9 cellular contexts compared by ENCODE assay signal in genomic region chr3:123961508-123961856, GRCh38. TPM values are rescaled to one million over a fixed set of nuclear protein-coding genes. Genes with fewer than 3 reads are reported as not detected.
DNase-seq lines count a peak whose midpoint lies in the region; ATAC-seq, FAIRE-seq and TF ChIP-seq lines count a peak whose summit lies in the region.
"Had no signal": no experiment of that assay in that cellular context is flagged by ENCODE, and none has a peak within 500 bp of the region (broad histone marks: within the 10 kb centered on the region; RNA-seq: fewer than 3 reads in every experiment).

No MANE protein-coding gene starts in this region.

- no peak for TF ChIP-seq POLR2A in stomach (IDR thresholded peaks at IDR 0.05)

- no peak for DNase-seq in activated T-helper 2 cell treated with anti-CD3 and anti-CD28 coated beads, Interferon-gamma antibody, Interleukin-2, Interleukin-4, amounts not matched to agents 10 μg/mL and 5 μg/mL and 100 μg/mL, durations not matched to agents 14 hours and 24 hours and 36 hours (ENCODE audit: low spot score)
- DNase-seq in keratinocyte (ENCODE audit: low read depth, low spot score) (no peak), stomach (no peak), amygdala (lab: John Stamatoyannopoulos, UW) (no peak), NCI-H187 treated with DMSO at 0.1 percent for 48 hours (lab: John Stamatoyannopoulos, UW) (no peak), glomerular visceral epithelial cell (ENCODE audit: extremely low spot score) (no peak)

- no peaks in the 10 kb centered on the region for H3K9me3 ChIP-seq in keratinocyte (ENCODE audit: control insufficient read depth, low read depth, low read length)
- no peaks in the 10 kb centered on the region for H3K9me3 ChIP-seq in stomach

- ATAC-seq in HG03354 (IDR thresholded peaks at IDR 0.05; ENCODE audit: poor library complexity, severe bottlenecking, unreplicated experiment) (peak; percentile 2), HG03025 (IDR thresholded peaks at IDR 0.05; ENCODE audit: low FRiP score, unreplicated experiment) (no peak)

- intact Hi-C loops in activated T-helper 2 cell treated with anti-CD3 and anti-CD28 coated beads, Interferon-gamma antibody, Interleukin-2, Interleukin-4, amounts not matched to agents 10 μg/mL and 5 μg/mL and 100 μg/mL, durations not matched to agents 14 hours and 24 hours and 36 hours (cut with micrococcal nuclease) = loop anchor here (5.0 kb wide), 1 partner anchor 79 kb away; the partner anchor contains the start of gene MYLK
- intact Hi-C loops in stomach (cut with DNase I; ENCODE audit: low total_unique reads) = no loop called here

- H3K79me2 ChIP-seq in keratinocyte (ENCODE audit: control insufficient read depth, insufficient read depth, low read length) = peaks cover 4% of the 10 kb centered on the region

- peaks cover 28% of the 10 kb centered on the region for H3K4me1 Mint-ChIP-seq in activated T-helper 2 cell treated with anti-CD3 and anti-CD28 coated beads, Interferon-gamma antibody, Interleukin-2, Interleukin-4, amounts not matched to agents 10 μg/mL and 5 μg/mL and 100 μg/mL, durations not matched to agents 14 hours and 24 hours and 36 hours (ENCODE audit: low read depth)

- H3K27me3 Mint-ChIP-seq in activated T-helper 2 cell treated with anti-CD3 and anti-CD28 coated beads, Interferon-gamma antibody, Interleukin-2, Interleukin-4, amounts not matched to agents 10 μg/mL and 5 μg/mL and 100 μg/mL, durations not matched to agents 14 hours and 24 hours and 36 hours (ENCODE audit: low read depth) = peaks cover 13% of the 10 kb centered on the region

- no peaks in the 10 kb centered on the region for H3K36me3 ChIP-seq in keratinocyte (ENCODE audit: control insufficient read depth in 2 of 2, extremely low read depth in 1 of 2, insufficient read depth in 2 of 2, low read length in 2 of 2)
- no peaks in the 10 kb centered on the region for H3K36me3 ChIP-seq in stomach

- 4 to 8% (median 7%) methylated on average over 15 of the region's 15 CpGs for WGBS in stomach, 5 donors

- no peaks in the 10 kb centered on the region for H4K20me1 ChIP-seq in keratinocyte (ENCODE audit: control insufficient read depth, extremely low read depth, insufficient read depth, low read length)

- H3K27ac ChIP-seq in keratinocyte (ENCODE audit: control insufficient read depth, insufficient read depth, low read length) (no peak overlapping the region), stomach (peak overlapping the region; percentile 74 to 90 (median 89))

- peak overlapping the region; percentile 90 for H2AFZ ChIP-seq in keratinocyte (ENCODE audit: control insufficient read depth, low read length)

- H3K4me2 ChIP-seq in keratinocyte (ENCODE audit: control insufficient read depth, extremely low read depth, insufficient read depth, low read depth, low read length) = peak overlapping the region; percentile 72

- H3K27ac Mint-ChIP-seq in activated T-helper 2 cell treated with anti-CD3 and anti-CD28 coated beads, Interferon-gamma antibody, Interleukin-2, Interleukin-4, amounts not matched to agents 10 μg/mL and 5 μg/mL and 100 μg/mL, durations not matched to agents 14 hours and 24 hours and 36 hours = peak overlapping the region; percentile 87

- peak overlapping the region; percentile 53 to 85 (median 76) for H3K4me3 ChIP-seq in keratinocyte (ENCODE audit: control insufficient read depth in 2 of 3, extremely low read depth in 1 of 3, insufficient read depth in 2 of 3, low read depth in 1 of 3, low read length in 3 of 3)
- peak overlapping the region; percentile 65 to 85 (median 72) for H3K4me3 ChIP-seq in stomach

- H3K4me3 Mint-ChIP-seq in activated T-helper 2 cell treated with anti-CD3 and anti-CD28 coated beads, Interferon-gamma antibody, Interleukin-2, Interleukin-4, amounts not matched to agents 10 μg/mL and 5 μg/mL and 100 μg/mL, durations not matched to agents 14 hours and 24 hours and 36 hours (ENCODE audit: low read depth) = peak overlapping the region; percentile 93

- no peak for TF ChIP-seq EP300 in stomach (IDR thresholded peaks at IDR 0.05)

- FAIRE-seq in keratinocyte (lab: Jason Lieb, UNC) = no peak

- H3K27me3 ChIP-seq in keratinocyte (ENCODE audit: control insufficient read depth, extremely low read depth, insufficient read depth, low read length) (no peaks in the 10 kb centered on the region), stomach (no peaks in the 10 kb centered on the region)

- H3K4me1 ChIP-seq in keratinocyte (ENCODE audit: control insufficient read depth, extremely low read depth, insufficient read depth, low read length) (peaks cover 8% of the 10 kb centered on the region), stomach (peaks cover 7 to 17% (median 9%) of the 10 kb centered on the region in 4 donors)

- H3K9me3 Mint-ChIP-seq in activated T-helper 2 cell treated with anti-CD3 and anti-CD28 coated beads, Interferon-gamma antibody, Interleukin-2, Interleukin-4, amounts not matched to agents 10 μg/mL and 5 μg/mL and 100 μg/mL, durations not matched to agents 14 hours and 24 hours and 36 hours = no peaks in the 10 kb centered on the region

- TF ChIP-seq CTCF in keratinocyte (optimal IDR thresholded peaks at IDR 0.05 in 1 of 3, IDR thresholded peaks at IDR 0.05 in 1 of 3, conservative IDR thresholded peaks at IDR 0.05 in 1 of 3; ENCODE audit: extremely low read depth in 1 of 3, insufficient read depth in 2 of 3, low read length in 3 of 3) (no peak), stomach (IDR thresholded peaks at IDR 0.05) (no peak)

- H3K9ac ChIP-seq in keratinocyte (ENCODE audit: control insufficient read depth, extremely low read depth, insufficient read depth, low read length) = peak overlapping the region; percentile 94

- no peaks in the 10 kb centered on the region for H3K9me1 ChIP-seq in keratinocyte (ENCODE audit: control insufficient read depth, extremely low read depth, insufficient read depth, low read length)

- dilution Hi-C loops in keratinocyte (cut with MboI; ENCODE audit: extremely low pct_ligation_motif_present, low sequenced_read_pairs) = no loop called here

- H3K36me3 Mint-ChIP-seq in activated T-helper 2 cell treated with anti-CD3 and anti-CD28 coated beads, Interferon-gamma antibody, Interleukin-2, Interleukin-4, amounts not matched to agents 10 μg/mL and 5 μg/mL and 100 μg/mL, durations not matched to agents 14 hours and 24 hours and 36 hours (ENCODE audit: low read depth) = no peaks in the 10 kb centered on the region

RNA-seq across cellular contexts. Expression of gene CCDC14, which starts 0.5 kb away (rescaled TPM):
- 48.0 and 51.7 TPM in 2 replicates for total RNA-seq in activated T-helper 2 cell treated with anti-CD3 and anti-CD28 coated beads, Interferon-gamma antibody, Interleukin-2, Interleukin-4, amounts not matched to agents 10 μg/mL and 5 μg/mL and 100 μg/mL, durations not matched to agents 14 hours and 24 hours and 36 hours
- 29.8 to 63.7 TPM (median 50.5 TPM) in 3 replicates for polyA plus RNA-seq in keratinocyte
- polyA plus RNA-seq in keratinocyte (2011; ENCODE audit: low read depth) = 16.5 TPM
- polyA plus RNA-seq in keratinocyte (2011; cell fraction: cytosol; rRNA removed) = 10.8 and 19.8 TPM in 2 replicates
- polyA plus RNA-seq in keratinocyte (2011; cell fraction: nucleus; rRNA removed) = 245 and 288 TPM in 2 replicates
- 15.0 and 16.3 TPM in 2 replicates for polyA plus RNA-seq in keratinocyte (2012; ENCODE audit: low replicate concordance)
- 26.6 to 68.9 TPM (median 44.2 TPM) in 3 replicates for polyA minus RNA-seq in keratinocyte
- polyA minus RNA-seq in keratinocyte (2011; cell fraction: cytosol; rRNA and poly(A)+ RNA removed) = 6.1 TPM
- polyA minus RNA-seq in keratinocyte (2011; cell fraction: nucleus; rRNA and poly(A)+ RNA removed) = 34.4 and 74.2 TPM in 2 replicates
- total RNA-seq in stomach = 100 to 1,000 TPM in 2 of 5 donors, 10 to 100 TPM in 3; 47.3 to 127 (median 97.2) TPM
- 10 to 100 TPM in 1 of 3 donors, 1 to 10 TPM in 2; 3.9 to 23.6 (median 6.9) TPM for polyA plus RNA-seq in stomach

RNA-seq across cellular contexts. Expression of gene ROPN1, which starts 30.4 kb away (rescaled TPM):
- not detected in 2 replicates for total RNA-seq in activated T-helper 2 cell treated with anti-CD3 and anti-CD28 coated beads, Interferon-gamma antibody, Interleukin-2, Interleukin-4, amounts not matched to agents 10 μg/mL and 5 μg/mL and 100 μg/mL, durations not matched to agents 14 hours and 24 hours and 36 hours
- polyA plus RNA-seq in keratinocyte (0.35 to 0.62 TPM (median 0.45 TPM) in 3 replicates), stomach (under 1 TPM in 1 of 3 donors, not detected in 2; 0.15 TPM)
- not detected for polyA plus RNA-seq in keratinocyte (2011; ENCODE audit: low read depth)
- 0.52 and 0.80 TPM in 2 replicates for polyA plus RNA-seq in keratinocyte (2011; cell fraction: cytosol; rRNA removed)
- 0.41 and 1.0 TPM in 2 replicates for polyA plus RNA-seq in keratinocyte (2011; cell fraction: nucleus; rRNA removed)
- polyA plus RNA-seq in keratinocyte (2012; ENCODE audit: low replicate concordance) = 0.23 and 0.40 TPM in 2 replicates
- polyA minus RNA-seq in keratinocyte = 0.53 TPM in 1 of 3 replicates, not detected in the others
- not detected for polyA minus RNA-seq in keratinocyte (2011; cell fraction: cytosol; rRNA and poly(A)+ RNA removed)
- polyA minus RNA-seq in keratinocyte (2011; cell fraction: nucleus; rRNA and poly(A)+ RNA removed) = not detected in 2 replicates
- under 1 TPM in 1 of 5 donors, not detected in 4; 0.55 TPM for total RNA-seq in stomach
- polyA plus RNA-seq: adipose tissue had no signal
